ENCODE assay signal across 2 cellular contexts in genomic region chr11:1261241-1262071, GRCh38.
TF ChIP-seq lines count a peak whose summit lies in the region.

No MANE protein-coding gene starts in this region.

TF ChIP-seq in IMR-90, 13 proteins besides CTCF, POLR2A, EP300 and RAD21 (continued from another document):
- no peak for TF ChIP-seq MXI1 (IDR thresholded peaks at IDR 0.05; ENCODE audit: borderline replicate concordance, low read depth, low read length)
- no peak for TF ChIP-seq MAZ (IDR thresholded peaks at IDR 0.05; ENCODE audit: borderline replicate concordance, low read depth, low read length)
- no peak for TF ChIP-seq CHD1 (IDR thresholded peaks at IDR 0.05; ENCODE audit: low read depth, low read length)
- TF ChIP-seq SMC3 (IDR thresholded peaks at IDR 0.05; ENCODE audit: low read depth, low read length) = no peak
- no peak for TF ChIP-seq RFX5 (IDR thresholded peaks at IDR 0.05; ENCODE audit: low read depth, low read length)
- TF ChIP-seq USF2 (IDR thresholded peaks at IDR 0.05; ENCODE audit: low read depth, low read length) = no peak

TF ChIP-seq in neural cell, 6 proteins besides CTCF, POLR2A, EP300 and RAD21 (continued from another document):
- no peak for TF ChIP-seq REST (IDR thresholded peaks at IDR 0.05; ENCODE audit: borderline replicate concordance)
- TF ChIP-seq SMC3 (conservative IDR thresholded peaks at IDR 0.05; ENCODE audit: poor library complexity) = no peak
- no peak for TF ChIP-seq POLR2AphosphoS5 (IDR thresholded peaks at IDR 0.05)
